In genomic region chr1:47417129-47418044, GRCh38 we compare ENCODE assay signal across 15 cellular contexts. TPM values are rescaled to one million over a fixed set of nuclear protein-coding genes. Genes with fewer than 3 reads are reported as not detected.
DNase-seq lines count a peak whose midpoint lies in the region; ATAC-seq and TF ChIP-seq lines count a peak whose summit lies in the region.
"Had no signal": no experiment of that assay in that cellular context is flagged by ENCODE, and none has a peak within 500 bp of the region (broad histone marks: within the 10 kb centered on the region; RNA-seq: fewer than 3 reads in every experiment).

No MANE protein-coding gene starts in this region.

- POLR2A ChIA-PET in naive thymus-derived CD8-positive, alpha-beta T cell (lab: Charles Lee) = no interaction called here

- no peaks in the 10 kb centered on the region for H3K9me3 Mint-ChIP-seq in activated naive CD8-positive, alpha-beta T cell (ENCODE audit: low read depth)
- no peaks in the 10 kb centered on the region for H3K9me3 Mint-ChIP-seq in activated naive CD8-positive, alpha-beta T cell treated with anti-CD3 and anti-CD28 coated beads for 36 hours
- no peaks in the 10 kb centered on the region for H3K9me3 Mint-ChIP-seq in naive thymus-derived CD8-positive, alpha-beta T cell

- no peak for ATAC-seq in naive thymus-derived CD8-positive, alpha-beta T cell

- DNase-seq in activated naive CD8-positive, alpha-beta T cell treated with anti-CD3 and anti-CD28 coated beads for 36 hours = no peak
- DNase-seq in colonic mucosa (no peak), NOMO-1 treated with DMSO at 0.1 percent for 48 hours (lab: John Stamatoyannopoulos, UW; ENCODE audit: unreplicated experiment) (no peak), iPS-NIHi7 (ENCODE audit: extremely low spot score) (no peak), mucosa of gallbladder (ENCODE audit: low spot score) (no peak)
- no peak for DNase-seq in naive thymus-derived CD8-positive, alpha-beta T cell
- DNase-seq: activated CD4-positive, alpha-beta T cell treated with anti-CD3 and anti-CD28 coated beads, Interleukin-2, amount 50 U/mL, for 1 hour; DND-41; KBM-7; NCI-H1436 treated with DMSO at 0.1 percent for 48 hours had no signal

- H3K27ac ChIP-seq in colonic mucosa = no peak overlapping the region
- H3K27ac ChIP-seq in urinary bladder (ENCODE audit: low read depth) = no peak overlapping the region
- H3K27ac ChIP-seq: neutrophil had no signal

- no peak overlapping the region for H3K27ac Mint-ChIP-seq in activated naive CD8-positive, alpha-beta T cell
- no peak overlapping the region for H3K27ac Mint-ChIP-seq in activated naive CD8-positive, alpha-beta T cell treated with anti-CD3 and anti-CD28 coated beads for 36 hours
- H3K27ac Mint-ChIP-seq in naive thymus-derived CD8-positive, alpha-beta T cell = no peak overlapping the region

- H3K9me3 ChIP-seq in colonic mucosa = no peaks in the 10 kb centered on the region
- H3K9me3 ChIP-seq: neutrophil had no signal

- H3K4me1 ChIP-seq in colonic mucosa = no peaks in the 10 kb centered on the region
- H3K4me1 ChIP-seq in urinary bladder (ENCODE audit: insufficient read depth) = peaks cover 4% of the 10 kb centered on the region

- intact Hi-C loops in colonic mucosa (cut with DNase I) = no loop called here

- H3K4me3 ChIP-seq in colonic mucosa (peak overlapping the region; percentile 17), urinary bladder (ENCODE audit: low read depth, low read length) (peak overlapping the region; percentile 13)

- peaks cover 5% of the 10 kb centered on the region for H3K4me1 Mint-ChIP-seq in activated naive CD8-positive, alpha-beta T cell (ENCODE audit: low read depth)
- no peaks in the 10 kb centered on the region for H3K4me1 Mint-ChIP-seq in activated naive CD8-positive, alpha-beta T cell treated with anti-CD3 and anti-CD28 coated beads for 36 hours
- H3K4me1 Mint-ChIP-seq in naive thymus-derived CD8-positive, alpha-beta T cell = peaks cover 0 to 9% (median 4%) of the 10 kb centered on the region in 4 donors

- peaks cover 7% of the 10 kb centered on the region for H3K27me3 ChIP-seq in colonic mucosa

- peaks cover 36% of the 10 kb centered on the region for H3K27me3 Mint-ChIP-seq in activated naive CD8-positive, alpha-beta T cell
- peaks cover 67% of the 10 kb centered on the region for H3K27me3 Mint-ChIP-seq in activated naive CD8-positive, alpha-beta T cell treated with anti-CD3 and anti-CD28 coated beads for 36 hours
- H3K27me3 Mint-ChIP-seq in naive thymus-derived CD8-positive, alpha-beta T cell = peaks cover 35 to 81% (median 53%) of the 10 kb centered on the region in 5 donors

- H3K36me3 ChIP-seq in colonic mucosa (no peaks in the 10 kb centered on the region), urinary bladder (ENCODE audit: insufficient read depth) (no peaks in the 10 kb centered on the region)
- H3K36me3 ChIP-seq: neutrophil had no signal

- 18% methylated on average over 47 of the region's 47 CpGs for whole genome bisulfite sequencing in urinary bladder

- H3K36me3 Mint-ChIP-seq in activated naive CD8-positive, alpha-beta T cell = no peaks in the 10 kb centered on the region
- no peaks in the 10 kb centered on the region for H3K36me3 Mint-ChIP-seq in activated naive CD8-positive, alpha-beta T cell treated with anti-CD3 and anti-CD28 coated beads for 36 hours
- peaks cover 0 to 3% (median 3%) of the 10 kb centered on the region in 3 donors for H3K36me3 Mint-ChIP-seq in naive thymus-derived CD8-positive, alpha-beta T cell

- no peak for TF ChIP-seq CTCF in colonic mucosa (IDR thresholded peaks at IDR 0.05)

- H3K4me3 Mint-ChIP-seq in activated naive CD8-positive, alpha-beta T cell = peak overlapping the region; percentile 68
- H3K4me3 Mint-ChIP-seq in activated naive CD8-positive, alpha-beta T cell treated with anti-CD3 and anti-CD28 coated beads for 36 hours = no peak overlapping the region
- H3K4me3 Mint-ChIP-seq in naive thymus-derived CD8-positive, alpha-beta T cell = peak overlapping the region in 9 of 10 donors; percentile 15 to 83 (median 48)

- H3K9ac ChIP-seq in colonic mucosa (ENCODE audit: low read depth in 2 of 2, low read length in 2 of 2) = no peak overlapping the region

RNA-seq across cellular contexts. Expression of gene FOXE3, which starts 1.3 kb away (rescaled TPM):
- not detected for total RNA-seq in activated naive CD8-positive, alpha-beta T cell treated with anti-CD3 and anti-CD28 coated beads for 36 hours
- total RNA-seq in colonic mucosa = under 1 TPM; 0.11 to 0.49 TPM
- not detected for total RNA-seq in naive thymus-derived CD8-positive, alpha-beta T cell
- polyA plus RNA-seq in naive thymus-derived CD8-positive, alpha-beta T cell = not detected
- not detected for total RNA-seq in urinary bladder
- polyA plus RNA-seq in urinary bladder = not detected
- total RNA-seq in mucosa of gallbladder = not detected
- total RNA-seq: kidney epithelial cell, smooth muscle cell had no signal
- polyA plus RNA-seq: smooth muscle cell had no signal

RNA-seq across cellular contexts. Expression of gene FOXD2, which starts 20.5 kb away (rescaled TPM):
- total RNA-seq in activated naive CD8-positive, alpha-beta T cell treated with anti-CD3 and anti-CD28 coated beads for 36 hours = under 1 TPM in 1 of 2 experiments, not detected in 1; 0.04 TPM
- total RNA-seq in colonic mucosa (10 to 100 TPM; 22.5 to 25.1 TPM), urinary bladder (0.85 TPM), mucosa of gallbladder (0.26 TPM)
- under 1 TPM; 0.27 to 0.36 TPM for total RNA-seq in naive thymus-derived CD8-positive, alpha-beta T cell
- under 1 TPM in 2 of 3 donors, not detected in 1; 0.05 to 0.32 TPM for polyA plus RNA-seq in naive thymus-derived CD8-positive, alpha-beta T cell
- 0.19 TPM for polyA plus RNA-seq in urinary bladder
- total RNA-seq: smooth muscle cell had no signal

Comparison
In these comparisons a context has a peak if more than half of its experiments do, and no peak if none do; other contexts are left out.
1. RNA of gene FOXD2, which starts 20.5 kb away (total RNA-seq): 22.5 to 25.1 TPM in colonic mucosa; 0.85 TPM in urinary bladder (single experiment), 0.27 to 0.36 TPM in naive thymus-derived CD8-positive, alpha-beta T cell, 0.26 TPM in mucosa of gallbladder (single experiment) and 0.04 TPM in activated naive CD8-positive, alpha-beta T cell treated with anti-CD3 and anti-CD28 coated beads for 36 hours; every median in the first group is over 10 times any median in the second.